8 cellular contexts compared by ENCODE assay signal in the genomic region with DNA sequence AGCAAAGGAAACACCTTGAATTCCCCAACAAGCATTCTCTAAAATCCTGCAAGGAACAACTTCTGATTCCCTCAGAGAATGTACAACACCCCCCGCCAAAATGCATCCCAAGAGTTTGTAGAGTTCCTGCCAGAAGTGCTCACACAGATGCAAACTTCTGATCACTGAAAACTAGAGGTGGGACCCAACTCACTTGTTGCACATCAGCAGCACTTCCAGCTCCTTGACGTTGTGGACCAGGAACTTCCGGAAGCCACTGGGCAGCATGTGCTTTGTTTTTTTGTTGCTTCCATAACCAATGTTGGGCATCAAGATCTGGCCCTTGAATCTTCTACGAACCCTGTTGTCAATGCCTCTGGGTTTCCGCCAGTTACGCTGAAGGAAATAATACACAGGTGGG. TPM values are rescaled to one million over a fixed set of nuclear protein-coding genes. Genes with fewer than 3 reads are reported as not detected.
DNase-seq lines count a peak whose midpoint lies in the region; ATAC-seq and TF ChIP-seq lines count a peak whose summit lies in the region.
"Not testable (repeated sequence)": the region's sequence is repeated elsewhere in the genome, so short reads cannot be mapped to it uniquely, and the experiment has no call there.

No MANE protein-coding gene starts in this region.

- peaks cover 69% of the 10 kb centered on the region for H3K36me3 Mint-ChIP-seq in activated CD4-positive, alpha-beta T cell treated with anti-CD3 and anti-CD28 coated beads, Interleukin-2, amount 10 ng/mL, durations not matched to agents 24 days and 14 days (ENCODE audit: low read depth)
- H3K36me3 Mint-ChIP-seq in activated naive CD8-positive, alpha-beta T cell treated with anti-CD3 and anti-CD28 coated beads, Interleukin-2, amount 50 U/mL, for 24 hours (ENCODE audit: low read depth): peaks cover 75% of the 10 kb centered on the region
- H3K36me3 Mint-ChIP-seq in naive B cell: peaks cover 9 to 22% of the 10 kb centered on the region in 2 donors

- RAD21 ChIA-PET in HCT116 (lab: Charles Lee; ENCODE audit: low non-redundant PET in 1 of 2, low total read pairs in 2 of 2, uncharacterized antibody in 2 of 2, unreplicated experiment in 2 of 2): not testable (repeated sequence)

- peak overlapping the region; percentile 97 for H3K4me3 Mint-ChIP-seq in activated CD4-positive, alpha-beta T cell treated with anti-CD3 and anti-CD28 coated beads, Interleukin-2, amount 10 ng/mL, durations not matched to agents 24 days and 14 days
- H3K4me3 Mint-ChIP-seq in activated naive CD8-positive, alpha-beta T cell treated with anti-CD3 and anti-CD28 coated beads, Interleukin-2, amount 50 U/mL, for 24 hours: peak overlapping the region; percentile 98
- H3K4me3 Mint-ChIP-seq in naive B cell: peak overlapping the region in 5 of 8 donors; percentile 95 to 98 (median 97)

- TF ChIP-seq RAD21 in HCT116 (IDR thresholded peaks at IDR 0.05; ENCODE audit: low read depth): not testable (repeated sequence)

- H3K27me3 ChIP-seq in HCT116 (ENCODE audit: insufficient read depth, low read length); OCI-LY1 (ENCODE audit: insufficient read depth, low read length); smooth muscle cell (ENCODE audit: low read depth): not testable (repeated sequence)

- peak overlapping the region; percentile 100 for H3K27ac ChIP-seq in C4-2B
- H3K27ac ChIP-seq in HCT116 (ENCODE audit: low read depth, low read length); OCI-LY1 (ENCODE audit: low read depth, low read length, poor library complexity, severe bottlenecking); smooth muscle cell (ENCODE audit: low read depth): not testable (repeated sequence)
- peak overlapping the region; percentile 36 for H3K27ac ChIP-seq in epithelial cell of prostate

- H3K27ac Mint-ChIP-seq in activated CD4-positive, alpha-beta T cell treated with anti-CD3 and anti-CD28 coated beads, Interleukin-2, amount 10 ng/mL, durations not matched to agents 24 days and 14 days: peak overlapping the region; percentile 99
- peak overlapping the region; percentile 99 for H3K27ac Mint-ChIP-seq in activated naive CD8-positive, alpha-beta T cell treated with anti-CD3 and anti-CD28 coated beads, Interleukin-2, amount 50 U/mL, for 24 hours
- H3K27ac Mint-ChIP-seq in naive B cell: peak overlapping the region in 3 of 6 donors; percentile 70 to 99 (median 90)

- POLR2A ChIA-PET in HCT116 (lab: Charles Lee): not testable (repeated sequence)

- H3K4me3 ChIP-seq in HCT116 (replicated peaks in 1 of 2; ENCODE audit: low read depth in 1 of 2, low read length in 2 of 2); smooth muscle cell: not testable (repeated sequence)
- peak overlapping the region; percentile 98 for H3K4me3 ChIP-seq in OCI-LY1 (ENCODE audit: low read depth, low read length, poor library complexity, severe bottlenecking)

- CTCF ChIA-PET in HCT116 (lab: Charles Lee): not testable (repeated sequence)

- intact Hi-C loops in HCT116 (cut with micrococcal nuclease); activated CD4-positive, alpha-beta T cell treated with anti-CD3 and anti-CD28 coated beads, Interleukin-2, amount 10 ng/mL, durations not matched to agents 24 days and 14 days (cut with micrococcal nuclease): not testable (repeated sequence)

- WGBS in smooth muscle cell (ENCODE audit: low lambda C conversion rate): 87% methylated on average over 6 of the region's 6 CpGs

- not testable (repeated sequence) for TF ChIP-seq CTCF in C4-2B (conservative IDR thresholded peaks at IDR 0.05); HCT116 (IDR thresholded peaks at IDR 0.05 in 2 of 3, conservative IDR thresholded peaks at IDR 0.05 in 1 of 3; ENCODE audit: borderline replicate concordance in 1 of 3, insufficient read depth in 1 of 3, low read depth in 2 of 3, low read length in 2 of 3); OCI-LY1 (IDR thresholded peaks at IDR 0.05; ENCODE audit: low read length); smooth muscle cell (IDR thresholded peaks at IDR 0.05; ENCODE audit: borderline replicate concordance, insufficient read depth, poor library complexity, severe bottlenecking)

- not testable (repeated sequence) for H3K9me3 ChIP-seq in HCT116 (ENCODE audit: control insufficient read depth in 1 of 2, insufficient read depth in 1 of 2, low read depth in 1 of 2, low read length in 2 of 2); OCI-LY1 (ENCODE audit: low read length); smooth muscle cell (replicated peaks; ENCODE audit: low read depth)

- not testable (repeated sequence) for BruUV-seq in HCT116 (replicated peaks; lab: Mats Ljungman, UMichigan)

- H3K9ac ChIP-seq in HCT116 (ENCODE audit: low read length); OCI-LY1 (ENCODE audit: low read length): not testable (repeated sequence)
- peak overlapping the region; percentile 3 for H3K9ac ChIP-seq in smooth muscle cell (ENCODE audit: low read depth)

- not testable (repeated sequence) for H3F3A ChIP-seq in OCI-LY1 (ENCODE audit: insufficient read depth, low read length)
- H3F3A ChIP-seq in smooth muscle cell (ENCODE audit: low read depth): peaks cover 30% of the 10 kb centered on the region

- H3K4me1 Mint-ChIP-seq in activated CD4-positive, alpha-beta T cell treated with anti-CD3 and anti-CD28 coated beads, Interleukin-2, amount 10 ng/mL, durations not matched to agents 24 days and 14 days: peaks cover 43% of the 10 kb centered on the region
- peaks cover 58% of the 10 kb centered on the region for H3K4me1 Mint-ChIP-seq in activated naive CD8-positive, alpha-beta T cell treated with anti-CD3 and anti-CD28 coated beads, Interleukin-2, amount 50 U/mL, for 24 hours
- H3K4me1 Mint-ChIP-seq in naive B cell: peaks cover 18 to 49% (median 38%) of the 10 kb centered on the region in 3 donors

- TF ChIP-seq POLR2A in HCT116 (IDR thresholded peaks at IDR 0.05; ENCODE audit: borderline replicate concordance, extremely low read depth, insufficient read depth, insufficient read length): not testable (repeated sequence)

- H2AFZ ChIP-seq in HCT116 (ENCODE audit: low read depth, low read length, poor library complexity, severe bottlenecking); OCI-LY1 (ENCODE audit: low read length); smooth muscle cell (ENCODE audit: low read depth): not testable (repeated sequence)

- H3K9me2 ChIP-seq in HCT116 (ENCODE audit: insufficient read depth); OCI-LY1 (ENCODE audit: low read depth, low read length): not testable (repeated sequence)

- not testable (repeated sequence) for DNase-seq in HCT116 (ENCODE audit: low read depth, low spot score); activated CD4-positive, alpha-beta T cell treated with anti-CD3 and anti-CD28 coated beads, Interleukin-2, amount 10 ng/mL, durations not matched to agents 24 days and 14 days; activated naive CD8-positive, alpha-beta T cell treated with anti-CD3 and anti-CD28 coated beads, Interleukin-2, amount 50 U/mL, for 24 hours; epithelial cell of prostate (ENCODE audit: low read depth, low spot score); naive B cell; smooth muscle cell (lab: John Stamatoyannopoulos, UW; ENCODE audit: unreplicated experiment)

- ATAC-seq in HCT116; activated naive CD8-positive, alpha-beta T cell treated with anti-CD3 and anti-CD28 coated beads, Interleukin-2, amount 50 U/mL, for 24 hours; naive B cell (ENCODE audit: low read depth in 2 of 2): not testable (repeated sequence)

- H3K27me3 Mint-ChIP-seq in activated CD4-positive, alpha-beta T cell treated with anti-CD3 and anti-CD28 coated beads, Interleukin-2, amount 10 ng/mL, durations not matched to agents 24 days and 14 days; activated naive CD8-positive, alpha-beta T cell treated with anti-CD3 and anti-CD28 coated beads, Interleukin-2, amount 50 U/mL, for 24 hours; naive B cell: not testable (repeated sequence)

- H3K4me1 ChIP-seq in HCT116 (ENCODE audit: control insufficient read depth in 1 of 2, insufficient read depth in 2 of 2, low read length in 2 of 2) (peaks cover 0 to 18% of the 10 kb centered on the region in 2 experiments; a peak in 2 of 4 replicates), OCI-LY1 (ENCODE audit: insufficient read depth, low read length, severe bottlenecking) (peaks cover 32% of the 10 kb centered on the region), smooth muscle cell (ENCODE audit: low read depth) (peaks cover 32% of the 10 kb centered on the region)

- not testable (repeated sequence) for H3K9me3 Mint-ChIP-seq in activated CD4-positive, alpha-beta T cell treated with anti-CD3 and anti-CD28 coated beads, Interleukin-2, amount 10 ng/mL, durations not matched to agents 24 days and 14 days; activated naive CD8-positive, alpha-beta T cell treated with anti-CD3 and anti-CD28 coated beads, Interleukin-2, amount 50 U/mL, for 24 hours; naive B cell

- H3K4me2 ChIP-seq in HCT116 (ENCODE audit: low read length): peak overlapping the region; percentile 95
- peak overlapping the region; percentile 79 for H3K4me2 ChIP-seq in OCI-LY1 (ENCODE audit: low read length)
- H3K4me2 ChIP-seq in smooth muscle cell: peak overlapping the region; percentile 99

- H4K20me1 ChIP-seq in HCT116 (ENCODE audit: insufficient read depth) (peaks cover 57% of the 10 kb centered on the region; the same call in 1 of the 2 replicates), smooth muscle cell (ENCODE audit: low read depth) (peaks cover 70% of the 10 kb centered on the region)
- H4K20me1 ChIP-seq in OCI-LY1 (ENCODE audit: insufficient read depth, low read length): not testable (repeated sequence)

- H3K79me2 ChIP-seq in HCT116 (ENCODE audit: insufficient read depth, low read length) (peaks cover 72% of the 10 kb centered on the region), OCI-LY1 (ENCODE audit: insufficient read depth, low read length) (peaks cover 37% of the 10 kb centered on the region), smooth muscle cell (ENCODE audit: low read depth) (peaks cover 47% of the 10 kb centered on the region)

- H3K36me3 ChIP-seq in HCT116 (ENCODE audit: control insufficient read depth in 1 of 2, insufficient read depth in 2 of 2, low read length in 2 of 2) (peaks cover 49 to 68% of the 10 kb centered on the region in 2 experiments), OCI-LY1 (ENCODE audit: insufficient read depth, low read length) (peaks cover 69% of the 10 kb centered on the region)
- not testable (repeated sequence) for H3K36me3 ChIP-seq in smooth muscle cell (ENCODE audit: low read depth)

RNA-seq across cellular contexts. Expression of a gene that starts 2.2 kb away (rescaled TPM):
- total RNA-seq in HCT116 (2021; ENCODE audit: unreplicated experiment): 1,853 TPM
- 3,831 and 4,369 TPM in 2 replicates for polyA plus RNA-seq in HCT116 (2012)
- 2,085 and 2,113 TPM in 2 replicates for total RNA-seq in activated CD4-positive, alpha-beta T cell treated with anti-CD3 and anti-CD28 coated beads, Interleukin-2, amount 10 ng/mL, durations not matched to agents 24 days and 14 days
- polyA plus RNA-seq in naive B cell (ENCODE audit: low read depth in 6 of 6): 1,000 to 10,000 TPM; 1,322 to 3,271 (median 2,987) TPM
- total RNA-seq in smooth muscle cell: 988 and 1,486 TPM in 2 replicates
- polyA plus RNA-seq in smooth muscle cell: 744 and 789 TPM in 2 replicates

RNA-seq across cellular contexts. Expression of a gene that starts 42.7 kb away (rescaled TPM):
- not detected for total RNA-seq in HCT116 (2021; ENCODE audit: unreplicated experiment)
- polyA plus RNA-seq in HCT116 (2012): 0.06 and 0.16 TPM in 2 replicates
- 0.71 and 0.75 TPM in 2 replicates for total RNA-seq in activated CD4-positive, alpha-beta T cell treated with anti-CD3 and anti-CD28 coated beads, Interleukin-2, amount 10 ng/mL, durations not matched to agents 24 days and 14 days
- polyA plus RNA-seq in naive B cell (ENCODE audit: low read depth in 6 of 6): under 1 TPM in 5 of 6 donors, not detected in 1; 0.12 to 0.61 (median 0.49) TPM
- 2.7 and 4.8 TPM in 2 replicates for total RNA-seq in smooth muscle cell
- 2.1 and 2.9 TPM in 2 replicates for polyA plus RNA-seq in smooth muscle cell
